In the genomic region with DNA sequence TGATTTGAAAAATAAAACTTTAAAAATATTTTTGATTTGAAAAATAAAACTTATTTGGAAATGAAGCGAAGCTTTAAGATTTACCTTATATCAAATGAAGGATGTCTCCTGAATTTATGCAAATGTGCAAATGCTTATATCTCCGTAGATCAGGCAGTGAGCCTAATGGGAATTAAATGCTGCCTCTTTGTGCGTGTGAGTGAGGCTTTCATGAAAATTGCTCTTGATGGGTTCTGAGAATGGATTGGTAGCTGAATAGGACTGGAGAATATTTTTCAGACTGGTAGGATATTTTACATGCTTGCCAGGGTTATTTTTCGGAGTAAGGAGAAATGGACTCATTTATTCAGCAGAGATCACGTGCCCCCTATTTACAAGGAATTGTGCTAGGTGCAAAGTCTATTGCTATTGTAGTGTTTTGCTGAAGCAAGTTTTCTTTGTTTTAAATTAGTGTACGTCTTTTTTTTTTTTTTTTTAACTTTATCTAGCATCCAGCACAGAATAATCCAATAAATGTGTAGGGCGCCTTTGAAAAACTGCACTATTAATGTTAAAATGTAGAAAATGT, we compare ENCODE assay signal across 17 cellular contexts. TPM values are rescaled to one million over a fixed set of nuclear protein-coding genes. Genes with fewer than 3 reads are reported as not detected.
DNase-seq lines count a peak whose midpoint lies in the region; ATAC-seq and TF ChIP-seq lines count a peak whose summit lies in the region.
"Had no signal": no experiment of that assay in that cellular context is flagged by ENCODE, and none has a peak within 500 bp of the region (broad histone marks: within the 10 kb centered on the region; RNA-seq: fewer than 3 reads in every experiment).

No MANE protein-coding gene starts in this region.

- H3K79me2 ChIP-seq in Karpas-422 (ENCODE audit: low read length), result peaks cover 72% of the 10 kb centered on the region

- TF ChIP-seq CTCF in neural crest cell (conservative IDR thresholded peaks at IDR 0.05) (no peak), mucosa of descending colon (IDR thresholded peaks at IDR 0.05) (no peak)

- no peaks in the 10 kb centered on the region for H3K27me3 ChIP-seq in Karpas-422 (ENCODE audit: low read length)
- H3K27me3 ChIP-seq: foreskin keratinocyte had no signal

- H3K27ac Mint-ChIP-seq in activated T-cell treated with anti-CD3 and anti-CD28 coated beads, Interleukin-2, amount 50 U/mL, for 24 hours, result no peak overlapping the region
- H3K27ac Mint-ChIP-seq in activated T-helper 2 cell treated with anti-CD3 and anti-CD28 coated beads, Interferon-gamma antibody, Interleukin-2, Interleukin-4, amounts not matched to agents 10 μg/mL and 5 μg/mL and 100 μg/mL, durations not matched to agents 14 hours and 24 hours and 36 hours, result peak overlapping the region; percentile 24
- no peak overlapping the region for H3K27ac Mint-ChIP-seq in neural crest cell (ENCODE audit: unreplicated experiment)

- H3K9me3 Mint-ChIP-seq in activated T-cell treated with anti-CD3 and anti-CD28 coated beads, Interleukin-2, amount 50 U/mL, for 24 hours, result no peaks in the 10 kb centered on the region
- H3K9me3 Mint-ChIP-seq in activated T-helper 2 cell treated with anti-CD3 and anti-CD28 coated beads, Interferon-gamma antibody, Interleukin-2, Interleukin-4, amounts not matched to agents 10 μg/mL and 5 μg/mL and 100 μg/mL, durations not matched to agents 14 hours and 24 hours and 36 hours, result no peaks in the 10 kb centered on the region
- H3K9me3 Mint-ChIP-seq in neural crest cell, result no peaks in the 10 kb centered on the region

- peaks cover 11% of the 10 kb centered on the region for H3K27me3 Mint-ChIP-seq in activated T-cell treated with anti-CD3 and anti-CD28 coated beads, Interleukin-2, amount 50 U/mL, for 24 hours
- H3K27me3 Mint-ChIP-seq in activated T-helper 2 cell treated with anti-CD3 and anti-CD28 coated beads, Interferon-gamma antibody, Interleukin-2, Interleukin-4, amounts not matched to agents 10 μg/mL and 5 μg/mL and 100 μg/mL, durations not matched to agents 14 hours and 24 hours and 36 hours (ENCODE audit: low read depth), result peaks cover 7% of the 10 kb centered on the region
- H3K27me3 Mint-ChIP-seq in neural crest cell (ENCODE audit: low read depth), result no peaks in the 10 kb centered on the region

- H3K4me3 ChIP-seq in Karpas-422 (ENCODE audit: low read length) (peak overlapping the region; percentile 83), mucosa of descending colon (no peak overlapping the region)

- H3K36me3 ChIP-seq in Karpas-422 (ENCODE audit: insufficient read depth, low read length) (peaks cover 10% of the 10 kb centered on the region; the same call in 1 of the 2 replicates), mucosa of descending colon (ENCODE audit: low read depth) (no peaks in the 10 kb centered on the region)

- peak overlapping the region; percentile 77 for H3K27ac ChIP-seq in Karpas-422 (ENCODE audit: low read length)
- H3K27ac ChIP-seq: epithelial cell of prostate, foreskin keratinocyte had no signal

- H3K4me1 ChIP-seq in Karpas-422 (ENCODE audit: low read length) (peaks cover 62% of the 10 kb centered on the region), mucosa of descending colon (ENCODE audit: low read depth) (peaks cover 4% of the 10 kb centered on the region)

- peak overlapping the region; percentile 90 for H3K4me2 ChIP-seq in Karpas-422 (ENCODE audit: low read depth, low read length, poor library complexity, severe bottlenecking)

- peak overlapping the region; percentile 21 for H3K4me3 Mint-ChIP-seq in activated T-cell treated with anti-CD3 and anti-CD28 coated beads, Interleukin-2, amount 50 U/mL, for 24 hours
- peak overlapping the region; percentile 43 for H3K4me3 Mint-ChIP-seq in activated T-helper 2 cell treated with anti-CD3 and anti-CD28 coated beads, Interferon-gamma antibody, Interleukin-2, Interleukin-4, amounts not matched to agents 10 μg/mL and 5 μg/mL and 100 μg/mL, durations not matched to agents 14 hours and 24 hours and 36 hours (ENCODE audit: low read depth)
- peak overlapping the region; percentile 78 for H3K4me3 Mint-ChIP-seq in neural crest cell

- peak overlapping the region; percentile 35; the same call in 1 of the 2 replicates for H3K9ac ChIP-seq in Karpas-422 (ENCODE audit: low read length)
- H3K9ac ChIP-seq: SK-N-SH had no signal

- H2AFZ ChIP-seq in Karpas-422 (ENCODE audit: low read length), result no peak overlapping the region

- H3K36me3 Mint-ChIP-seq in activated T-cell treated with anti-CD3 and anti-CD28 coated beads, Interleukin-2, amount 50 U/mL, for 24 hours (ENCODE audit: low read depth), result peaks cover 23% of the 10 kb centered on the region
- peaks cover 14% of the 10 kb centered on the region for H3K36me3 Mint-ChIP-seq in activated T-helper 2 cell treated with anti-CD3 and anti-CD28 coated beads, Interferon-gamma antibody, Interleukin-2, Interleukin-4, amounts not matched to agents 10 μg/mL and 5 μg/mL and 100 μg/mL, durations not matched to agents 14 hours and 24 hours and 36 hours (ENCODE audit: low read depth)
- no peaks in the 10 kb centered on the region for H3K36me3 Mint-ChIP-seq in neural crest cell (ENCODE audit: low read depth)

- intact Hi-C loops in activated T-helper 2 cell treated with anti-CD3 and anti-CD28 coated beads, Interferon-gamma antibody, Interleukin-2, Interleukin-4, amounts not matched to agents 10 μg/mL and 5 μg/mL and 100 μg/mL, durations not matched to agents 14 hours and 24 hours and 36 hours (cut with micrococcal nuclease), result loop anchor here (5.0 kb wide), 1 partner anchor 53 kb away; no protein-coding TSS in a partner anchor
- intact Hi-C loops in mucosa of descending colon (cut with DNase I, micrococcal nuclease), result no loop called here

- DNase-seq in activated T-cell treated with anti-CD3 and anti-CD28 coated beads, Interleukin-2, amount 50 U/mL, for 24 hours, result no peak
- no peak for DNase-seq in activated T-cell treated with anti-CD3 and anti-CD28 coated beads, Interleukin-2, amount 50 U/mL, for 48 hours
- DNase-seq in Karpas-422 (peak; percentile 62), neural crest cell (ENCODE audit: low read depth, low spot score) (no peak), mucosa of descending colon (no peak), activated gamma-delta T cell treated with Interleukin-2 at 50 U/mL for 16 hours (no peak)
- DNase-seq in activated T-helper 2 cell treated with anti-CD3 and anti-CD28 coated beads, Interferon-gamma antibody, Interleukin-2, Interleukin-4, amounts not matched to agents 10 μg/mL and 5 μg/mL and 100 μg/mL, durations not matched to agents 14 hours and 24 hours and 36 hours (ENCODE audit: low spot score), result no peak
- no peak for DNase-seq in stimulated activated naive CD4-positive, alpha-beta T cell treated with Interleukin-2 at 50 U/mL for 16 hours (lab: John Stamatoyannopoulos, UW)
- DNase-seq: foreskin keratinocyte; HCEC 1CT; kidney glomerular epithelial cell; mesenchymal stem cell; NCI-H2029 treated with DMSO at 0.1 percent for 48 hours; NCI-H69; SK-N-SH; stimulated activated naive CD4-positive, alpha-beta T cell had no signal

- no peaks in the 10 kb centered on the region for H3K9me2 ChIP-seq in Karpas-422 (replicated peaks; ENCODE audit: insufficient read depth, low read length)
- H3K9me2 ChIP-seq: SK-N-SH had no signal

- ATAC-seq in mucosa of descending colon, result no peak
- ATAC-seq: foreskin keratinocyte had no signal

- peaks cover 46% of the 10 kb centered on the region for H3K4me1 Mint-ChIP-seq in activated T-cell treated with anti-CD3 and anti-CD28 coated beads, Interleukin-2, amount 50 U/mL, for 24 hours (ENCODE audit: low read depth)
- H3K4me1 Mint-ChIP-seq in activated T-helper 2 cell treated with anti-CD3 and anti-CD28 coated beads, Interferon-gamma antibody, Interleukin-2, Interleukin-4, amounts not matched to agents 10 μg/mL and 5 μg/mL and 100 μg/mL, durations not matched to agents 14 hours and 24 hours and 36 hours (ENCODE audit: low read depth), result peaks cover 46% of the 10 kb centered on the region
- H3K4me1 Mint-ChIP-seq in neural crest cell, result peaks cover 32% of the 10 kb centered on the region

- peaks cover 11% of the 10 kb centered on the region; the same call in 1 of the 2 replicates for H4K20me1 ChIP-seq in Karpas-422 (ENCODE audit: insufficient read depth, low read depth, low read length)

- H3K9me3 ChIP-seq in Karpas-422 (ENCODE audit: low read length) (no peaks in the 10 kb centered on the region), mucosa of descending colon (no peaks in the 10 kb centered on the region)
- H3K9me3 ChIP-seq: SK-N-SH had no signal

RNA-seq across cellular contexts. Expression of a gene that starts 2.4 kb away (rescaled TPM):
- total RNA-seq in Karpas-422 (2014; rRNA removed; shearing (Covaris generic); ENCODE audit: low replicate concordance), result 110 and 166 TPM in 2 replicates
- 67.8 and 70.4 TPM in 2 replicates for total RNA-seq in activated T-helper 2 cell treated with anti-CD3 and anti-CD28 coated beads, Interferon-gamma antibody, Interleukin-2, Interleukin-4, amounts not matched to agents 10 μg/mL and 5 μg/mL and 100 μg/mL, durations not matched to agents 14 hours and 24 hours and 36 hours
- total RNA-seq in neural crest cell (59.8 and 62.1 TPM in 2 replicates), mucosa of descending colon (10 to 100 TPM; 15.3 to 19.8 (median 19.4) TPM)

Comparison
In these comparisons a context has a peak if more than half of its experiments do, and no peak if none do; other contexts are left out.
1. H3K4me3 Mint-ChIP-seq: peak in every context shown above with its lines; median percentile 78 in neural crest cell; 43 in activated T-helper 2 cell treated with anti-CD3 and anti-CD28 coated beads, Interferon-gamma antibody, Interleukin-2, Interleukin-4, amounts not matched to agents 10 μg/mL and 5 μg/mL and 100 μg/mL, durations not matched to agents 14 hours and 24 hours and 36 hours; 21 in activated T-cell treated with anti-CD3 and anti-CD28 coated beads, Interleukin-2, amount 50 U/mL, for 24 hours.